ENCODE assay signal across 17 cellular contexts in genomic region chr5:137304227-137304874, GRCh38.
DNase-seq lines count a peak whose midpoint lies in the region; ATAC-seq and TF ChIP-seq lines count a peak whose summit lies in the region.
"Had no signal": no experiment of that assay in that cellular context is flagged by ENCODE, and none has a peak within 500 bp of the region (broad histone marks: within the 10 kb centered on the region; RNA-seq: fewer than 3 reads in every experiment).

No MANE protein-coding gene starts in this region.

- POLR2A ChIA-PET in PC-3 (lab: Charles Lee; ENCODE audit: unreplicated experiment), result interaction anchor here (0.6 kb wide), 1 partner anchor 120 kb away, joined by 3 read pairs; no protein-coding TSS in a partner anchor

- intact Hi-C loops in PC-3 (cut with micrococcal nuclease), result no loop called here
- intact Hi-C loops in CD14-positive monocyte (cut with micrococcal nuclease), result no loop called here

- H3K9ac ChIP-seq in PC-3 (ENCODE audit: low read length), result no peak overlapping the region

- BruUV-seq in PC-3 (replicated peaks; lab: Mats Ljungman, UMichigan), result no TSS peak

- H3K36me3 ChIP-seq in PC-3 (ENCODE audit: low read depth, low read length) (no peaks in the 10 kb centered on the region), lung (ENCODE audit: control insufficient read depth in 2 of 2, insufficient read depth in 2 of 2, low read length in 2 of 2) (no peaks in the 10 kb centered on the region), HAP-1 (replicated peaks) (no peaks in the 10 kb centered on the region)
- H3K36me3 ChIP-seq: uterus had no signal

- WGBS in lung, 2 donors, result 46 to 53% methylated on average over 4 of the region's 4 CpGs

- H3F3A ChIP-seq in PC-3 (ENCODE audit: low read length, unreplicated experiment), result no peaks in the 10 kb centered on the region

- H3K4me2 ChIP-seq in PC-3 (ENCODE audit: low read length), result peak overlapping the region; percentile 22

- no peaks in the 10 kb centered on the region for H3K9me2 ChIP-seq in PC-3 (replicated peaks; ENCODE audit: low read length)

- no peaks in the 10 kb centered on the region for H3K27me3 ChIP-seq in PC-3 (ENCODE audit: low read length)
- no peaks in the 10 kb centered on the region for H3K27me3 ChIP-seq in lung (ENCODE audit: control insufficient read depth, insufficient read depth)
- H3K27me3 ChIP-seq in HAP-1 (ENCODE audit: low read depth), result peaks cover 7% of the 10 kb centered on the region
- H3K27me3 ChIP-seq: uterus had no signal

- H3K4me1 Mint-ChIP-seq in CD14-positive monocyte, result no peaks in the 10 kb centered on the region
- H3K4me1 Mint-ChIP-seq: central memory CD8-positive, alpha-beta T cell had no signal

- CTCF ChIA-PET in PC-3 (lab: Charles Lee), result interaction anchor here (1.0 kb wide), 1 partner anchor 16 kb away, joined by 3 read pairs; no protein-coding TSS in a partner anchor

- no peaks in the 10 kb centered on the region for H4K20me1 ChIP-seq in PC-3 (ENCODE audit: low read length)

- DNase-seq in DMS53 (lab: John Stamatoyannopoulos, UW) (peak; percentile 82), NCI-H2029 treated with DMSO at 0.1 percent for 48 hours (lab: John Stamatoyannopoulos, UW) (peak; percentile 90), PC-3 (peak; percentile 55), lung (ENCODE audit: low spot score) (peak; percentile 67), HAP-1 (ENCODE audit: low spot score in 2 of 2) (no peak), cerebellum (ENCODE audit: low spot score) (no peak), CD14-positive monocyte (ENCODE audit: low spot score) (no peak)
- DNase-seq in central memory CD4-positive, alpha-beta T cell, result no peak
- DNase-seq: activated CD4-positive, alpha-beta T cell treated with anti-CD3 and anti-CD28 coated beads, Interleukin-2, amount 50 U/mL, for 4 hours; activated naive CD4-positive, alpha-beta T cell; Karpas-422; OCI-M1; stimulated activated CD4-positive, alpha-beta T cell treated with anti-CD3 and anti-CD28 coated beads, Interleukin-12 subunit alpha, Interleukin-12 subunit beta, amount 100 ng/mL, for 4 hours; T-helper 2 cell; uterus had no signal

- H3K9me3 ChIP-seq in PC-3 (ENCODE audit: low read length) (no peaks in the 10 kb centered on the region), lung (ENCODE audit: control insufficient read depth in 2 of 2, insufficient read depth in 1 of 2, low read length in 1 of 2) (no peaks in the 10 kb centered on the region), HAP-1 (no peaks in the 10 kb centered on the region)
- H3K9me3 ChIP-seq: uterus had no signal

- peaks cover 34% of the 10 kb centered on the region for H3K4me1 ChIP-seq in PC-3 (ENCODE audit: insufficient read depth, low read length)
- peaks cover 0 to 7% of the 10 kb centered on the region in 2 donors for H3K4me1 ChIP-seq in lung (ENCODE audit: control insufficient read depth in 2 of 2, insufficient read depth in 2 of 2, low read length in 2 of 2)
- H3K4me1 ChIP-seq in HAP-1, result no peaks in the 10 kb centered on the region
- H3K4me1 ChIP-seq: uterus had no signal

- H3K27me3 Mint-ChIP-seq in CD14-positive monocyte (ENCODE audit: low read depth in 3 of 3), result peaks cover 3 to 14% (median 6%) of the 10 kb centered on the region in 3 donors

- no peaks in the 10 kb centered on the region for H3K79me2 ChIP-seq in PC-3 (ENCODE audit: low read length)

- no peak overlapping the region for H3K4me3 ChIP-seq in PC-3 (ENCODE audit: low read length)
- no peak overlapping the region for H3K4me3 ChIP-seq in lung
- H3K4me3 ChIP-seq in HAP-1, result no peak overlapping the region
- H3K4me3 ChIP-seq: uterus had no signal

- ATAC-seq in PC-3 (peak; percentile 89), lung (ENCODE audit: insufficient read depth, low FRiP score) (no peak)

- peaks cover 0 to 2% (median 1%) of the 10 kb centered on the region in 7 donors for H3K9me3 Mint-ChIP-seq in CD14-positive monocyte
- H3K9me3 Mint-ChIP-seq: central memory CD8-positive, alpha-beta T cell; natural killer cell treated with Interleukin-12 subunit alpha and Interleukin-12 subunit beta and Interleukin-15 and Interleukin-18, amount 100 ng/mL, for 72 hours had no signal

- H3K4me3 Mint-ChIP-seq in CD14-positive monocyte, result no peak overlapping the region
- H3K4me3 Mint-ChIP-seq: central memory CD8-positive, alpha-beta T cell; natural killer cell treated with Interleukin-12 subunit alpha and Interleukin-12 subunit beta and Interleukin-15 and Interleukin-18, amount 100 ng/mL, for 72 hours had no signal

- no peaks in the 10 kb centered on the region for H3K36me3 Mint-ChIP-seq in CD14-positive monocyte
- H3K36me3 Mint-ChIP-seq: natural killer cell treated with Interleukin-12 subunit alpha and Interleukin-12 subunit beta and Interleukin-15 and Interleukin-18, amount 100 ng/mL, for 72 hours had no signal

- no peak overlapping the region for H3K27ac Mint-ChIP-seq in CD14-positive monocyte
- H3K27ac Mint-ChIP-seq: natural killer cell treated with Interleukin-12 subunit alpha and Interleukin-12 subunit beta and Interleukin-15 and Interleukin-18, amount 100 ng/mL, for 72 hours had no signal

- no peak overlapping the region for H2AFZ ChIP-seq in PC-3 (ENCODE audit: low read length)

- TF ChIP-seq CTCF in PC-3 (conservative IDR thresholded peaks at IDR 0.05; ENCODE audit: low read depth, low read length), result no peak
- TF ChIP-seq CTCF in lung (IDR thresholded peaks at IDR 0.05; ENCODE audit: control extremely low read depth, extremely low read depth), result no peak
- TF ChIP-seq CTCF in CD14-positive monocyte (IDR thresholded peaks at IDR 0.05), result no peak

- in situ Hi-C loops in HAP-1 (cut with MboI; ENCODE audit: low sequenced_read_pairs), result no loop called here

- 0 out of 2 replicates have a peak overlapping the region, but pooled peaks have one; percentile 9 for H3K27ac ChIP-seq in PC-3 (ENCODE audit: low read length)
- H3K27ac ChIP-seq in lung (ENCODE audit: low read depth in 1 of 2, low read length in 1 of 2), result no peak overlapping the region
- H3K27ac ChIP-seq: uterus had no signal

Comparison
In these comparisons a context has a peak if more than half of its experiments do, and no peak if none do; other contexts are left out.
1. DNase-seq: peak in DMS53 (single experiment), NCI-H2029 treated with DMSO at 0.1 percent for 48 hours (single experiment), PC-3 (single experiment) and lung (single experiment); none in HAP-1 (0 of 2), central memory CD4-positive, alpha-beta T cell (single experiment), cerebellum (single experiment) and CD14-positive monocyte (single experiment).